In the genomic region with DNA sequence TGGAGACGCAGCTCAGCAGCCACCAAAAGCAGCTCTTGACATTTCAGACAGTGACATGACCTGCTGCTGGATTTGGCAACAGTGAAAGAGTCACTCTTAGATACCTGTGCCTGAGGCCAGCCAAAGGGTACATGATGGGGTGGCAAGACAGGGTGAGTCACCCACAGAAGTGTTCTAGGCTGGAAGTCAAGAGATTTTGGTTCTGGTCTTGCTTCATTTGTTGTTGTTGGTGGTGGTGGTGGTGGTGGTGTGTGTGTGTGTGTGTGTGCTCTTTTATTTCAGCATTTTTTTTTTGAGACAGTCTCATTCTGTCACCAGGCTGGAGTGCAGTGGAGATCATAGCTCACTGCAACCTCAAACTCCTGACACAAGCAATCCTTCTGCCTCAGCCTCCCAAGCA, we compare ENCODE assay signal across 1 cellular context.
TF ChIP-seq lines count a peak whose summit lies in the region.

No MANE protein-coding gene starts in this region.

TF ChIP-seq in K562, 482 proteins besides CTCF, POLR2A, EP300 and RAD21:
- TF ChIP-seq MCM3 (IDR thresholded peaks at IDR 0.05), result peak; percentile 79; the same call in 1 of the 2 replicates
- TF ChIP-seq, protein P1, sequence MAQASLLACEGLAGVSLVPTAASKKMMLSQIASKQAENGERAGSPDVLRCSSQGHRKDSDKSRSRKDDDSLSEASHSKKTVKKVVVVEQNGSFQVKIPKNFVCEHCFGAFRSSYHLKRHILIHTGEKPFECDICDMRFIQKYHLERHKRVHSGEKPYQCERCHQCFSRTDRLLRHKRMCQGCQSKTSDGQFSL (CRISPR knock-in tag; IDR thresholded peaks at IDR 0.05), result no peak
- TF ChIP-seq, protein P1 (tag; IDR thresholded peaks at IDR 0.05), result no peak
TF ChIP-seq in K562: peak in this region for 1.
